Comparison of ENCODE assay signal across 1 cellular context in genomic region chr1:26774462-26774861, GRCh38.
TF ChIP-seq lines count a peak whose summit lies in the region.

No MANE protein-coding gene starts in this region.

TF ChIP-seq in liver, 16 proteins besides CTCF, POLR2A, EP300 and RAD21 (continued from another document):
- no peak for TF ChIP-seq ZBTB33 (IDR thresholded peaks at IDR 0.05)
- TF ChIP-seq HNF4A (conservative IDR thresholded peaks at IDR 0.05), result no peak
- TF ChIP-seq SP1 (IDR thresholded peaks at IDR 0.05), result no peak
- TF ChIP-seq MAX (IDR thresholded peaks at IDR 0.05), result no peak
- no peak for TF ChIP-seq HNF4G (IDR thresholded peaks at IDR 0.05)
- TF ChIP-seq EGR1 (IDR thresholded peaks at IDR 0.05; ENCODE audit: low read depth in 2 of 2), result no peak
- no peak for TF ChIP-seq FOXA2 (IDR thresholded peaks at IDR 0.05)
- TF ChIP-seq YY1 (IDR thresholded peaks at IDR 0.05), result no peak
- TF ChIP-seq RXRA (IDR thresholded peaks at IDR 0.05), result no peak
